1 cellular context compared by ENCODE assay signal in genomic region chr6:44312901-44313788, GRCh38.
TF ChIP-seq lines count a peak whose summit lies in the region.

AARS2 (minus strand) TSS chr6:44313347; CDS start chr6:44313323, 24 bp downstream.

TF ChIP-seq in WTC11, 78 proteins besides CTCF, POLR2A, EP300 and RAD21 (continued from another document):
- TF ChIP-seq ATF2 (CRISPR knock-in tag; IDR thresholded peaks at IDR 0.05; ENCODE audit: borderline replicate concordance, low read depth) (no peak), NFATC4 (CRISPR knock-in tag; IDR thresholded peaks at IDR 0.05) (no peak), JUN (CRISPR knock-in tag; IDR thresholded peaks at IDR 0.05) (0 out of 2 replicates have a peak, but pooled peaks have one; percentile 45), RELA (CRISPR knock-in tag; IDR thresholded peaks at IDR 0.05; ENCODE audit: borderline replicate concordance) (no peak), TCF7 (CRISPR knock-in tag; IDR thresholded peaks at IDR 0.05; ENCODE audit: low read depth) (0 out of 2 replicates have a peak, but pooled peaks have one; percentile 44), ATF3 (CRISPR knock-in tag; conservative IDR thresholded peaks at IDR 0.05) (no peak), ZNF281 (CRISPR knock-in tag; IDR thresholded peaks at IDR 0.05) (0 out of 2 replicates have a peak, but pooled peaks have one; percentile 68), ZNF416 (CRISPR knock-in tag; IDR thresholded peaks at IDR 0.05) (peak; percentile 87), ZNF423 (CRISPR knock-in tag; IDR thresholded peaks at IDR 0.05) (no peak), FOXP4 (CRISPR knock-in tag; IDR thresholded peaks at IDR 0.05) (peak; percentile 66; the same call in 1 of the 2 replicates), ZNF532 (CRISPR knock-in tag; IDR thresholded peaks at IDR 0.05; ENCODE audit: borderline replicate concordance) (no peak), OVOL2 (CRISPR knock-in tag; IDR thresholded peaks at IDR 0.05; ENCODE audit: borderline replicate concordance) (no peak), ESRRA (CRISPR knock-in tag; IDR thresholded peaks at IDR 0.05; ENCODE audit: borderline replicate concordance) (peak; percentile 34; the same call in 1 of the 2 replicates), ZNF263 (CRISPR knock-in tag; IDR thresholded peaks at IDR 0.05; ENCODE audit: low read depth) (peak; percentile 52; the same call in 1 of the 2 replicates), TEAD4 (CRISPR knock-in tag; IDR thresholded peaks at IDR 0.05) (no peak), USF2 (CRISPR knock-in tag; IDR thresholded peaks at IDR 0.05) (no peak), USF1 (CRISPR knock-in tag; IDR thresholded peaks at IDR 0.05) (peak; percentile 57; the same call in 1 of the 2 replicates), NR3C1 (CRISPR knock-in tag; conservative IDR thresholded peaks at IDR 0.05; ENCODE audit: low read depth) (no peak), NFYB (CRISPR knock-in tag; conservative IDR thresholded peaks at IDR 0.05; ENCODE audit: low read depth) (peak; percentile 36), ATF1 (CRISPR knock-in tag; IDR thresholded peaks at IDR 0.05) (0 out of 2 replicates have a peak, but pooled peaks have one; percentile 47), CBFB (CRISPR knock-in tag; IDR thresholded peaks at IDR 0.05; ENCODE audit: low read depth) (no peak), CREB1 (CRISPR knock-in tag; IDR thresholded peaks at IDR 0.05) (peak; percentile 86; the same call in 1 of the 2 replicates), HMGXB4 (CRISPR knock-in tag; IDR thresholded peaks at IDR 0.05) (peak; percentile 100), E2F1 (CRISPR knock-in tag; IDR thresholded peaks at IDR 0.05) (peak; percentile 82; the same call in 1 of the 2 replicates), HMGA2 (CRISPR knock-in tag; IDR thresholded peaks at IDR 0.05) (no peak), STAT6 (CRISPR knock-in tag; conservative IDR thresholded peaks at IDR 0.05; ENCODE audit: low read depth) (no peak), SMAD4 (CRISPR knock-in tag; IDR thresholded peaks at IDR 0.05) (no peak), ZNF232 (CRISPR knock-in tag; IDR thresholded peaks at IDR 0.05) (peak; percentile 98), EMX1 (CRISPR knock-in tag; IDR thresholded peaks at IDR 0.05) (no peak), MAX (CRISPR knock-in tag; IDR thresholded peaks at IDR 0.05) (peak; percentile 93), FOXK1 (CRISPR knock-in tag; IDR thresholded peaks at IDR 0.05) (peak; percentile 93), ZNF317 (CRISPR knock-in tag; IDR thresholded peaks at IDR 0.05; ENCODE audit: borderline replicate concordance, low read depth) (peak; percentile 53; the same call in 1 of the 2 replicates), FOXP1 (CRISPR knock-in tag; IDR thresholded peaks at IDR 0.05; ENCODE audit: borderline replicate concordance) (peak; percentile 93), JAZF1 (CRISPR knock-in tag; IDR thresholded peaks at IDR 0.05) (no peak), NR1H2 (CRISPR knock-in tag; IDR thresholded peaks at IDR 0.05) (no peak), NR2C2 (CRISPR knock-in tag; IDR thresholded peaks at IDR 0.05) (no peak), GRHL2 (CRISPR knock-in tag; IDR thresholded peaks at IDR 0.05; ENCODE audit: insufficient replicate concordance, severe bottlenecking) (no peak), PRRX2 (CRISPR knock-in tag; IDR thresholded peaks at IDR 0.05) (peak; percentile 73; the same call in 1 of the 2 replicates), ZBTB21 (CRISPR knock-in tag; IDR thresholded peaks at IDR 0.05; ENCODE audit: borderline replicate concordance) (no peak)
TF ChIP-seq in WTC11: peak in this region for 35.
